ENCODE assay signal across 11 cellular contexts in the genomic region with DNA sequence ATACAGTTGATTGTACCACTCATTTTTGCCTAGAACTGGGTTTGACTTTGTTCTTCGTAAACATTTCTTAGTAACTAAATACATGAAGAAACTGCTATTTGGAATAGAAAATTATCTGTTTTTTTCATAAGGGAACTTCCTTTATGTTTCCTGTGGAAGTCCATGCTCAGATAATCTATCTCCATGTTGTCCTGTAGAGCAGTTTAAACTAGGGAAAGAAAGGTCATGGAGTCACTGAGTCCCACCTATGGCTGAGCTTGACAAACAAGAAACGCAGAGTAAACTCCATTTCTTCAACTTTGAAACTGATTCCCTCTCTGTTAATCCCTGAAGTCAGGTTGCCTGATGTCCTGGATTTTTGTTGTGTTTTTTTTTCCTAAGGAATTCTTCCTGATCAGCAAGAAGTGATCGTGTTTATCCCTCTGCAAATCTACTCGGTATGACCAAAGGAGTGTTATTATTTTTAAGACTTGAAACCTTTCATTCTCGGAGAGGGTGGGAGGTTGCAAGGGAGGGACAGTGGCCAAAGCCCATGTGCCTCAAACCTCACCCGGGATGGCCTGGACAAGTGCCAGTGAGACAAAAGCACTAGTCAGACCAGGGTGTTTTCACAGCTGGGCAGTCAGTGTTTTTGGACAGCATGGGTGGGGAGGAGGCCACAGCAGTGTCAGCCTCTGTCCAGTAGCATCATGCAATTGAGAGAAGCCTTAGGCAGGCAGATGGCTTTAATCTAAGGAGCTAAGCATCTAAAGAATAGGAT. TPM values are rescaled to one million over a fixed set of nuclear protein-coding genes. Genes with fewer than 3 reads are reported as not detected.
DNase-seq lines count a peak whose midpoint lies in the region; ATAC-seq and TF ChIP-seq lines count a peak whose summit lies in the region.
"Had no signal": no experiment of that assay in that cellular context is flagged by ENCODE, and none has a peak within 500 bp of the region (broad histone marks: within the 10 kb centered on the region; RNA-seq: fewer than 3 reads in every experiment).

No MANE protein-coding gene starts in this region.

- peak overlapping the region; percentile 19 for H2BK15ac ChIP-seq in mesenchymal stem cell (ENCODE audit: low read depth, poor library complexity, severe bottlenecking)

- no peak overlapping the region for H4K8ac ChIP-seq in mesenchymal stem cell (ENCODE audit: low read length)

- no peaks in the 10 kb centered on the region for H3K27me3 ChIP-seq in PC-3 (ENCODE audit: low read length)
- no peaks in the 10 kb centered on the region for H3K27me3 ChIP-seq in esophagus muscularis mucosa
- H3K27me3 ChIP-seq in mesenchymal stem cell (ENCODE audit: control insufficient read depth in 1 of 2, insufficient read depth in 1 of 2, low read length in 2 of 2), result no peaks in the 10 kb centered on the region
- no peaks in the 10 kb centered on the region for H3K27me3 ChIP-seq in left lung

- H3K9me3 ChIP-seq in PC-3 (ENCODE audit: low read length) (no peaks in the 10 kb centered on the region), esophagus muscularis mucosa (no peaks in the 10 kb centered on the region), mesenchymal stem cell (ENCODE audit: control insufficient read depth, low read length) (no peaks in the 10 kb centered on the region), left lung (no peaks in the 10 kb centered on the region)
- H3K9me3 ChIP-seq: A549 had no signal

- no peak overlapping the region for H3K23ac ChIP-seq in mesenchymal stem cell (ENCODE audit: low read length in 2 of 2)

- TF ChIP-seq EP300 in esophagus muscularis mucosa (IDR thresholded peaks at IDR 0.05), result no peak

- H3K9ac ChIP-seq in PC-3 (ENCODE audit: low read length), result no peak overlapping the region
- H3K9ac ChIP-seq in mesenchymal stem cell (ENCODE audit: low read length), result peak overlapping the region; percentile 34

- DNase-seq in A172 (ENCODE audit: low spot score) (peak; percentile 66), PC-3 (peak; percentile 48), esophagus muscularis mucosa (ENCODE audit: extremely low spot score) (peak; percentile 91), mesenchymal stem cell (no peak), left lung (no peak)
- DNase-seq: NCI-H146, SIG-M5 had no signal

- H2BK120ac ChIP-seq in mesenchymal stem cell (ENCODE audit: low read depth, low read length), result no peak overlapping the region

- CTCF ChIA-PET in PC-3 (lab: Charles Lee), result interaction anchor here (1.2 kb wide), 1 partner anchor 131 kb away, joined by 5 read pairs; no protein-coding TSS in a partner anchor

- H3K14ac ChIP-seq in mesenchymal stem cell (ENCODE audit: low read length in 2 of 2), result no peak overlapping the region

- H2AFZ ChIP-seq in PC-3 (ENCODE audit: low read length), result no peak overlapping the region
- no peak overlapping the region for H2AFZ ChIP-seq in mesenchymal stem cell (ENCODE audit: low read depth, low read length)

- H3K79me2 ChIP-seq in PC-3 (ENCODE audit: low read length), result no peaks in the 10 kb centered on the region

- no TSS peak for BruUV-seq in PC-3 (replicated peaks; lab: Mats Ljungman, UMichigan)

- no peaks in the 10 kb centered on the region for H3K9me2 ChIP-seq in PC-3 (replicated peaks; ENCODE audit: low read length)

- H3K18ac ChIP-seq in mesenchymal stem cell (ENCODE audit: low read depth in 1 of 2, low read length in 2 of 2), result no peak overlapping the region

- H2BK12ac ChIP-seq in mesenchymal stem cell (ENCODE audit: low read length in 2 of 2), result no peak overlapping the region

- H3K4me2 ChIP-seq in PC-3 (ENCODE audit: low read length), result peak overlapping the region; percentile 22
- H3K4me2 ChIP-seq in mesenchymal stem cell (ENCODE audit: low read length, poor library complexity, severe bottlenecking), result peak overlapping the region; percentile 1
- H3K4me2 ChIP-seq: A549 had no signal

- TF ChIP-seq CTCF in PC-3 (conservative IDR thresholded peaks at IDR 0.05; ENCODE audit: low read depth, low read length) (no peak), esophagus muscularis mucosa (IDR thresholded peaks at IDR 0.05) (no peak), left lung (IDR thresholded peaks at IDR 0.05) (no peak)

- peak; percentile 32; the same call in 1 of the 2 replicates for ATAC-seq in PC-3
- ATAC-seq in HG02870 (IDR thresholded peaks at IDR 0.05; ENCODE audit: unreplicated experiment), result no peak
- ATAC-seq in GM19397 (IDR thresholded peaks at IDR 0.05; ENCODE audit: unreplicated experiment), result no peak
- ATAC-seq in HG02973 (IDR thresholded peaks at IDR 0.05; ENCODE audit: unreplicated experiment), result no peak
- no peak for ATAC-seq in left lung
- ATAC-seq: A549 had no signal

- H4K20me1 ChIP-seq in PC-3 (ENCODE audit: low read length), result no peaks in the 10 kb centered on the region

- intact Hi-C loops in PC-3 (cut with micrococcal nuclease) (no loop called here), esophagus muscularis mucosa (cut with DNase I) (no loop called here), left lung (cut with DNase I) (no loop called here)

- TF ChIP-seq POLR2A in esophagus muscularis mucosa (IDR thresholded peaks at IDR 0.05; ENCODE audit: low read depth), result no peak

- peak overlapping the region; percentile 49 for H2AK5ac ChIP-seq in mesenchymal stem cell (ENCODE audit: low read length, severe bottlenecking)

- 55% methylated on average over 6 of the region's 6 CpGs for WGBS in esophagus muscularis mucosa
- WGBS in mesenchymal stem cell, result 70% methylated on average over 4 of the region's 6 CpGs

- H3K4me1 ChIP-seq in PC-3 (ENCODE audit: insufficient read depth, low read length), result peaks cover 29% of the 10 kb centered on the region
- H3K4me1 ChIP-seq in esophagus muscularis mucosa, result peaks cover 16 to 41% (median 40%) of the 10 kb centered on the region in 4 donors
- H3K4me1 ChIP-seq in mesenchymal stem cell (ENCODE audit: control insufficient read depth, insufficient read depth, low read depth, low read length), result peaks cover 10% of the 10 kb centered on the region
- H3K4me1 ChIP-seq in left lung, result no peaks in the 10 kb centered on the region

- H3K36me3 ChIP-seq in PC-3 (ENCODE audit: low read depth, low read length) (no peaks in the 10 kb centered on the region), esophagus muscularis mucosa (no peaks in the 10 kb centered on the region), mesenchymal stem cell (ENCODE audit: control insufficient read depth in 1 of 2, insufficient read depth in 2 of 2, low read depth in 1 of 2, low read length in 2 of 2) (no peaks in the 10 kb centered on the region), left lung (no peaks in the 10 kb centered on the region)

- no peak overlapping the region for H3K4ac ChIP-seq in mesenchymal stem cell (ENCODE audit: low read depth in 1 of 2, low read length in 2 of 2)

- H3K4me3 ChIP-seq in PC-3 (ENCODE audit: low read length) (no peak overlapping the region), esophagus muscularis mucosa (no peak overlapping the region), mesenchymal stem cell (ENCODE audit: insufficient read depth in 1 of 2, low read depth in 1 of 2, low read length in 2 of 2) (peak overlapping the region in 1 of 2 experiments; percentile 15), left lung (no peak overlapping the region)
- H3K4me3 ChIP-seq: A549 had no signal

- H3K79me1 ChIP-seq in mesenchymal stem cell (replicated peaks; ENCODE audit: low read length, poor library complexity, severe bottlenecking), result peaks cover 2% of the 10 kb centered on the region

- no peak overlapping the region for H2BK5ac ChIP-seq in mesenchymal stem cell (ENCODE audit: low read depth, low read length, poor library complexity, severe bottlenecking)

- no peaks in the 10 kb centered on the region for H3F3A ChIP-seq in PC-3 (ENCODE audit: low read length, unreplicated experiment)

- H4K91ac ChIP-seq in mesenchymal stem cell (ENCODE audit: low read length), result no peak overlapping the region

- POLR2A ChIA-PET in PC-3 (lab: Charles Lee; ENCODE audit: unreplicated experiment), result no interaction called here

- peak overlapping the region; percentile 3; the same call in 1 of the 2 replicates for H3K27ac ChIP-seq in PC-3 (ENCODE audit: low read length)
- H3K27ac ChIP-seq in esophagus muscularis mucosa (replicated peaks in 1 of 4), result peak overlapping the region in 3 of 4 donors; percentile 30 to 55 (median 38)
- H3K27ac ChIP-seq in mesenchymal stem cell (ENCODE audit: low read length, poor library complexity, severe bottlenecking), result peak overlapping the region; percentile 81
- H3K27ac ChIP-seq in left lung, result no peak overlapping the region

RNA-seq across cellular contexts. Expression of a gene that starts 54.8 kb away (rescaled TPM):
- 2.0 TPM in 2 replicates for total RNA-seq in A172 (2014; rRNA removed; shearing (Covaris generic))
- total RNA-seq in PC-3 (2014; rRNA removed) (8.1 and 10.4 TPM in 2 replicates), esophagus muscularis mucosa (1 to 10 TPM in 1 of 4 donors, under 1 TPM in 3; 0.33 to 1.0 (median 0.52) TPM), left lung (1 to 10 TPM; 3.4 to 8.5 TPM)
- 0.83 TPM for polyA plus RNA-seq in mesenchymal stem cell (2013, experiment 1 of 2)
- 0.84 TPM for polyA plus RNA-seq in mesenchymal stem cell (2013, experiment 2 of 2)

Comparison
In these comparisons a context has a peak if more than half of its experiments do, and no peak if none do; other contexts are left out.
1. DNase-seq: peak in A172 (single experiment), PC-3 (single experiment) and esophagus muscularis mucosa (single experiment); none in mesenchymal stem cell (single experiment) and left lung (0 of 2).
2. H3K27ac ChIP-seq: peak in PC-3 (single experiment), esophagus muscularis mucosa (3 of 4) and mesenchymal stem cell (single experiment); none in left lung (0 of 2).